In the genomic region with DNA sequence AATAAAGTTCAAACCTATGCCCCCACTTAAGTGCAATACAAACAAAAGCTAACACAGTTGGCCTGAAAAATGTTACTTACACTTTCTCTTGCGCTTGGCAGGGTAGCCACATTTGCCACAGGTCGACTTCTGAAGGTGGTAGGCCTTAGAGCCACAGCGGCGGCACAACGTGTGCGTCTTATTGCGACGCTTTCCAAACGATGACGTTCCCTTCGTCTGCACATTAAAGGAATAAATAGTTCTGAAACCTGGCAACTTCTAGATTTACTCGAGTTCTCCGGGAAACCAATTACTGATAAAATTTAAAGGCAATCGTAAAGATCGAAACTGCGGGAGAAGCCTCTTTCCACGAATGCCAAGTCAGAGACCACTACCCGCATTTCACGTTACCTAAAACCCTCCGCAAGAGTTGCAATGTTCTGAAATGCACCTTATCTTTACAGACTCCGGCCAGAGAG, we compare ENCODE assay signal across 8 cellular contexts. TPM values are rescaled to one million over a fixed set of nuclear protein-coding genes. Genes with fewer than 3 reads are reported as not detected.
DNase-seq lines count a peak whose midpoint lies in the region; ATAC-seq and TF ChIP-seq lines count a peak whose summit lies in the region.

No MANE protein-coding gene starts in this region.

- no peaks in the 10 kb centered on the region for H3K9me3 ChIP-seq in KOPT-K1 (ENCODE audit: insufficient read depth, low read length, poor library complexity, severe bottlenecking)
- H3K9me3 ChIP-seq in esophagus squamous epithelium = no peaks in the 10 kb centered on the region
- H3K9me3 ChIP-seq in parathyroid adenoma (ENCODE audit: control insufficient read depth, low read length) = no peaks in the 10 kb centered on the region

- no peaks in the 10 kb centered on the region for H3K79me2 ChIP-seq in parathyroid adenoma

- ATAC-seq in GM18861 (IDR thresholded peaks at IDR 0.05; ENCODE audit: unreplicated experiment) (no peak), HG03342 (IDR thresholded peaks at IDR 0.05; ENCODE audit: unreplicated experiment) (no peak)

- H3K27me3 ChIP-seq in esophagus squamous epithelium = no peaks in the 10 kb centered on the region
- H3K27me3 ChIP-seq in parathyroid adenoma (ENCODE audit: control insufficient read depth, insufficient read depth, low read length) = no peaks in the 10 kb centered on the region

- peaks cover 0 to 3% (median 0%) of the 10 kb centered on the region in 7 donors for H3K9me3 Mint-ChIP-seq in CD14-positive monocyte

- peak overlapping the region; percentile 81 for H3K9ac ChIP-seq in parathyroid adenoma

- H3K4me2 ChIP-seq in parathyroid adenoma (ENCODE audit: low read length) = peak overlapping the region; percentile 84

- TF ChIP-seq POLR2A in esophagus squamous epithelium (IDR thresholded peaks at IDR 0.05) = no peak

- TF ChIP-seq CTCF in CD14-positive monocyte (IDR thresholded peaks at IDR 0.05) (no peak), esophagus squamous epithelium (IDR thresholded peaks at IDR 0.05) (no peak), parathyroid adenoma (IDR thresholded peaks at IDR 0.05) (no peak)

- H2AFZ ChIP-seq in parathyroid adenoma = peak overlapping the region; percentile 96

- H3K4me1 Mint-ChIP-seq in CD14-positive monocyte = peaks cover 44% of the 10 kb centered on the region

- H3K27me3 Mint-ChIP-seq in CD14-positive monocyte (ENCODE audit: low read depth in 3 of 3) = peaks cover 0 to 2% (median 0%) of the 10 kb centered on the region in 3 donors

- DNase-seq in CD14-positive monocyte (ENCODE audit: low spot score) = no peak
- DNase-seq in activated CD8-positive, alpha-beta memory T cell treated with anti-CD3 and anti-CD28 coated beads, Interleukin-2, amount 50 U/mL, for 1 hour (ENCODE audit: extremely low read depth) = peak; percentile 25
- DNase-seq in esophagus squamous epithelium (lab: John Stamatoyannopoulos, UW) = no peak
- DNase-seq in DMS114 treated with DMSO at 0.1 percent for 48 hours (lab: John Stamatoyannopoulos, UW; ENCODE audit: unreplicated experiment) = no peak

- H3K4me1 ChIP-seq in esophagus squamous epithelium = peaks cover 7 to 55% (median 17%) of the 10 kb centered on the region in 3 donors
- H3K4me1 ChIP-seq in parathyroid adenoma = peaks cover 12% of the 10 kb centered on the region

- 0 to 1% methylated on average over 20 to 21 of the region's 21 CpGs for WGBS in esophagus squamous epithelium, 2 donors

- H3K27ac ChIP-seq in KOPT-K1 (ENCODE audit: low read depth, low read length, poor library complexity, severe bottlenecking) (peak overlapping the region; percentile 85), esophagus squamous epithelium (peak overlapping the region; percentile 94 to 98 (median 96)), parathyroid adenoma (peak overlapping the region; percentile 90)

- intact Hi-C loops in CD14-positive monocyte (cut with micrococcal nuclease) = loop anchor here in 1 of 2 donors (10.0 kb wide), 2 partner anchors 80 to 1070 kb away; a partner anchor contains a TSS
- intact Hi-C loops in esophagus squamous epithelium (cut with DNase I) = no loop called here

- peak overlapping the region; percentile 95 to 99 for H3K4me3 Mint-ChIP-seq in CD14-positive monocyte

- H3K27ac Mint-ChIP-seq in CD14-positive monocyte = peak overlapping the region; percentile 96 to 99 (median 97)

- H3K36me3 ChIP-seq in KOPT-K1 (ENCODE audit: insufficient read depth, low read length) (peaks cover 55% of the 10 kb centered on the region), esophagus squamous epithelium (peaks cover 23 to 47% (median 25%) of the 10 kb centered on the region in 3 donors), parathyroid adenoma (ENCODE audit: control insufficient read depth, insufficient read depth, low read length) (no peaks in the 10 kb centered on the region)

- peaks cover 44 to 48% of the 10 kb centered on the region in 2 donors for H3K36me3 Mint-ChIP-seq in CD14-positive monocyte

- H3K4me3 ChIP-seq in esophagus squamous epithelium (peak overlapping the region; percentile 51 to 78 (median 62)), parathyroid adenoma (ENCODE audit: low read depth, low read length) (peak overlapping the region; percentile 86)

RNA-seq across cellular contexts. Expression of a gene that starts 0.6 kb away (rescaled TPM):
- 100 to 1,000 TPM; 738 to 813 TPM for polyA plus RNA-seq in CD14-positive monocyte
- 100 to 1,000 TPM in 1 of 4 donors, 10 to 100 TPM in 3; 79.6 to 183 (median 88.2) TPM for total RNA-seq in esophagus squamous epithelium

RNA-seq across cellular contexts. Expression of a gene that starts 6.7 kb away (rescaled TPM):
- 10 to 100 TPM; 10.6 to 15.6 TPM for polyA plus RNA-seq in CD14-positive monocyte
- 10 to 100 TPM; 17.7 to 20.4 (median 19.2) TPM for total RNA-seq in esophagus squamous epithelium

RNA-seq across cellular contexts. Expression of a gene that starts 36.2 kb away (rescaled TPM):
- 10 to 100 TPM; 23.4 to 32.8 TPM for polyA plus RNA-seq in CD14-positive monocyte
- 10 to 100 TPM; 32.0 to 61.9 (median 51.9) TPM for total RNA-seq in esophagus squamous epithelium
